Comparison of ENCODE assay signal across 32 cellular contexts in the genomic region with DNA sequence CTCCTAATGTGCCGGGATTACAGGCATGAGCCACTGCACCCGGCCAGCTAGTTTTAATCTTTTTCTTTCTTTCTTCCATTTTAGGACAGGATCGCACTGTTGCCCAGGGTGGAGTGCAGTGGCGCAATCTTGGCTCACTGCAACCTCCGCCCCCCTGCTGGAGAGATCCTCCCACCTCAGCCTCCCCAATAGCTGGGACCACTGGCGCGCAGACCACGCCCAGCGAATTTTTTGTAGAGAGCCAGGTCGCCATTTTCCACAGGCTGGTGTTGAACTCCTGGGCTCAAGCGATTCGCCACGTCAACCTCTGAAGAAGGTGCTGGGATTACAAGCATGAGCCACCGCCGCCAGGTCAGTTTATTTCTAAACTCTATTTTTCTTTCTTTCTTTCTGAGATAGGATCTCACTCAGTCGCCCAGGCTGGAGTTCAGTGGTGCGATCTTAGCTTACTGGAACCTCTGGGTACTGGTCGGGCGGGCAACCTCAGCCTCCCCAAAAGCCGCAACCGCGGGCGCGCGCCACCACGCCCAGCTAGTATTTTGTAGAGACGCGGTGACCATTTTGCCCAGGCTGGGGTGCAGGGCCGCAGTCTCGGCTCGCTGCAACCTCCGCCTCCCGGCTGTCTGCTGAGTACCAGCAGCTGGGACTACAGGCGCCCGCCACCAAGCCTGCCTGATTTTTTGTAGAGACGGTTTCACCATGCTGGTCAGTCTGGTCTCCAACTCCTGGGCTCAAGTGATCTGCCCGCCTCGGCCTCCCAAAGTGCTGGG. TPM values are rescaled to one million over a fixed set of nuclear protein-coding genes. Genes with fewer than 3 reads are reported as not detected.
"Had no signal": no experiment of that assay in that cellular context is flagged by ENCODE, and none has a peak within 500 bp of the region (broad histone marks: within the 10 kb centered on the region; RNA-seq: fewer than 3 reads in every experiment).

No MANE protein-coding gene starts in this region.

- ATAC-seq: activated CD4-positive, CD25-positive, alpha-beta regulatory T cell treated with anti-CD3 and anti-CD28 coated beads, Interleukin-2, amount 50 U/mL, for 24 hours; activated naive CD8-positive, alpha-beta T cell treated with anti-CD3 and anti-CD28 coated beads, Interleukin-2, amount 50 U/mL, for 24 hours; activated T-cell treated with anti-CD3 and anti-CD28 coated beads, Interleukin-2, amount 50 U/mL, for 72 hours; body of pancreas; effector memory CD8-positive, alpha-beta T cell; T-helper 17 cell had no signal

- H3K36me3 Mint-ChIP-seq: activated naive CD4-positive, alpha-beta T cell treated with anti-CD3 and anti-CD28 coated beads, Interleukin-2, amount 50 U/mL, for 24 hours; activated naive CD8-positive, alpha-beta T cell treated with anti-CD3 and anti-CD28 coated beads for 36 hours had no signal

- H3K27ac ChIP-seq: adrenal gland, body of pancreas, esophagus muscularis mucosa, WERI-Rb-1 had no signal

- H3K9me3 Mint-ChIP-seq: activated B cell treated with CpG ODN at 0.5 μM for 24 hours; activated naive CD4-positive, alpha-beta T cell treated with anti-CD3 and anti-CD28 coated beads, Interleukin-2, amount 50 U/mL, for 24 hours; activated naive CD8-positive, alpha-beta T cell treated with anti-CD3 and anti-CD28 coated beads for 36 hours; activated T-cell treated with anti-CD3 and anti-CD28 coated beads, Interleukin-2, amount 50 U/mL, for 24 hours; activated T-cell treated with anti-CD3 and anti-CD28 coated beads, Interleukin-2, amount 50 U/mL, for 72 hours; effector memory CD8-positive, alpha-beta T cell; T-helper 2 cell treated with Interferon-gamma antibody and Interleukin-4, amounts not matched to agents 5 μg/mL and 100 μg/mL, for 36 hours had no signal

- H3K27ac Mint-ChIP-seq: activated B cell treated with CpG ODN at 0.5 μM for 24 hours; activated naive CD4-positive, alpha-beta T cell treated with anti-CD3 and anti-CD28 coated beads, Interleukin-2, amount 50 U/mL, for 24 hours; activated naive CD8-positive, alpha-beta T cell treated with anti-CD3 and anti-CD28 coated beads for 36 hours; activated naive CD8-positive, alpha-beta T cell treated with anti-CD3 and anti-CD28 coated beads, Interleukin-2, amount 50 U/mL, for 24 hours; activated T-cell treated with anti-CD3 and anti-CD28 coated beads, Interleukin-2, amount 50 U/mL, for 24 hours; activated T-cell treated with anti-CD3 and anti-CD28 coated beads, Interleukin-2, amount 50 U/mL, for 72 hours; effector memory CD8-positive, alpha-beta T cell; T-helper 17 cell; T-helper 2 cell treated with Interferon-gamma antibody and Interleukin-4, amounts not matched to agents 5 μg/mL and 100 μg/mL, for 36 hours had no signal

- H3K4me3 ChIP-seq: adrenal gland, body of pancreas, esophagus muscularis mucosa had no signal

- H3K36me3 ChIP-seq: adrenal gland, esophagus muscularis mucosa had no signal

- H3K9me3 ChIP-seq: adrenal gland, body of pancreas had no signal

- H3K4me3 Mint-ChIP-seq: activated B cell treated with CpG ODN at 0.5 μM for 24 hours; activated naive CD4-positive, alpha-beta T cell treated with anti-CD3 and anti-CD28 coated beads, Interleukin-2, amount 50 U/mL, for 24 hours; activated naive CD8-positive, alpha-beta T cell treated with anti-CD3 and anti-CD28 coated beads for 36 hours; activated naive CD8-positive, alpha-beta T cell treated with anti-CD3 and anti-CD28 coated beads, Interleukin-2, amount 50 U/mL, for 24 hours; activated T-cell treated with anti-CD3 and anti-CD28 coated beads, Interleukin-2, amount 50 U/mL, for 24 hours; activated T-cell treated with anti-CD3 and anti-CD28 coated beads, Interleukin-2, amount 50 U/mL, for 72 hours; effector memory CD8-positive, alpha-beta T cell; T-helper 17 cell; T-helper 2 cell treated with Interferon-gamma antibody and Interleukin-4, amounts not matched to agents 5 μg/mL and 100 μg/mL, for 36 hours had no signal

- DNase-seq: activated B cell treated with CpG ODN at 0.5 μM for 24 hours; activated CD4-positive, alpha-beta T cell treated with anti-CD3 and anti-CD28 coated beads for 48 hours; activated CD4-positive, alpha-beta T cell treated with anti-CD3 and anti-CD28 coated beads, Interleukin-2, amount 50 U/mL, for 1 hour; activated CD4-positive, alpha-beta T cell treated with anti-CD3 and anti-CD28 coated beads, Interleukin-2, amount 50 U/mL, for 48 hours; activated CD8-positive, alpha-beta memory T cell treated with anti-CD3 and anti-CD28 coated beads, Interleukin-2, amount 50 U/mL, for 48 hours; activated gamma-delta T cell; activated naive CD4-positive, alpha-beta T cell; activated naive CD8-positive, alpha-beta T cell treated with anti-CD3 and anti-CD28 coated beads for 36 hours; activated naive CD8-positive, alpha-beta T cell treated with anti-CD3 and anti-CD28 coated beads, Interleukin-2, amount 50 U/mL, for 24 hours; activated T-cell treated with anti-CD3 and anti-CD28 coated beads for 4 hours; activated T-cell treated with anti-CD3 and anti-CD28 coated beads, Interleukin-2, amount 50 U/mL, for 24 hours; activated T-cell treated with anti-CD3 and anti-CD28 coated beads, Interleukin-2, amount 50 U/mL, for 72 hours; adrenal gland; amygdala; aorta; body of pancreas; caudate nucleus; cortex of kidney; dermis blood vessel endothelial cell; effector CD4-positive, alpha-beta T cell; effector memory CD8-positive, alpha-beta T cell; erythroblast; head of caudate nucleus; T-helper 1 cell; T-helper 17 cell; T1000; WERI-Rb-1 had no signal

RNA-seq across cellular contexts. Expression of a gene that starts 20.0 kb away (rescaled TPM):
- total RNA-seq: activated B cell treated with CpG ODN at 0.5 μM for 24 hours; activated T-cell treated with anti-CD3 and anti-CD28 coated beads, Interleukin-2, amount 50 U/mL, for 72 hours; aorta; body of pancreas; chondrocyte; dermis blood vessel endothelial cell; esophagus muscularis mucosa; T-helper 17 cell had no signal
- polyA plus RNA-seq: aorta had no signal
